ENCODE assay signal across 31 cellular contexts in genomic region chr5:136090319-136090718, GRCh38.
"Had no signal": no experiment of that assay in that cellular context is flagged by ENCODE, and none has a peak within 500 bp of the region (broad histone marks: within the 10 kb centered on the region; RNA-seq: fewer than 3 reads in every experiment).

No MANE protein-coding gene starts in this region.

- H3K27me3 ChIP-seq: adrenal gland, body of pancreas, esophagus squamous epithelium, neural progenitor cell, right atrium auricular region, stomach, suprapubic skin, tibial artery had no signal

- H3K9me3 Mint-ChIP-seq: activated CD4-positive, alpha-beta memory T cell treated with anti-CD3 and anti-CD28 coated beads for 36 hours; activated CD4-positive, alpha-beta T cell treated with anti-CD3 and anti-CD28 coated beads, Interleukin-2, amount 10 ng/mL, durations not matched to agents 24 days and 14 days; activated naive CD4-positive, alpha-beta T cell treated with anti-CD3 and anti-CD28 coated beads for 36 hours; activated naive CD8-positive, alpha-beta T cell treated with anti-CD3 and anti-CD28 coated beads for 36 hours; activated T-helper 1 cell treated with anti-CD3 and anti-CD28 coated beads, Interleukin-12 subunit alpha, Interleukin-12 subunit beta, Interleukin-2, Interleukin-4 antibody, amounts not matched to agents 30 ng/mL and 10 ng/mL and 1 ng/mL, durations not matched to agents 14 hours and 24 hours and 36 hours; naive thymus-derived CD8-positive, alpha-beta T cell; neural progenitor cell; stimulated activated naive B cell treated with anti-CD40 and anti-IgM and Interleukin-4, amounts not matched to agents 10 μg/mL and 1 μg/mL and 100 μg/mL, for 72 hours had no signal

- H3K9ac ChIP-seq: neural progenitor cell, parathyroid adenoma had no signal

- H3K4me3 ChIP-seq: adrenal gland, body of pancreas, esophagus squamous epithelium, neural progenitor cell, psoas muscle, right atrium auricular region, stomach, suprapubic skin, tibial artery had no signal

- H3K4me1 ChIP-seq: neural progenitor cell, parathyroid adenoma had no signal

- H3K9me3 ChIP-seq: adrenal gland, body of pancreas, esophagus squamous epithelium, psoas muscle, right atrium auricular region, stomach, suprapubic skin, tibial artery had no signal

- H3K36me3 ChIP-seq: adrenal gland, esophagus squamous epithelium, neural progenitor cell, right atrium auricular region, stomach, suprapubic skin, tibial artery had no signal

- FAIRE-seq: colon had no signal

- H3K27ac ChIP-seq: esophagus squamous epithelium, neural progenitor cell, parathyroid adenoma, psoas muscle, suprapubic skin, tibial artery had no signal

- DNase-seq: activated CD4-positive, alpha-beta memory T cell treated with anti-CD3 and anti-CD28 coated beads for 36 hours; activated CD4-positive, alpha-beta T cell treated with anti-CD3 and anti-CD28 coated beads, Interleukin-2, amount 10 ng/mL, durations not matched to agents 24 days and 14 days; activated CD4-positive, CD25-positive, alpha-beta regulatory T cell treated with anti-CD3 and anti-CD28 coated beads, Interleukin-2, amount 50 U/mL, for 72 hours; activated CD8-positive, alpha-beta memory T cell treated with anti-CD3 and anti-CD28 coated beads, Interleukin-2, amount 50 U/mL, for 4 hours; activated effector memory CD4-positive, alpha-beta T cell treated with anti-CD3 and anti-CD28 coated beads, Interleukin-2, amount 50 U/mL, for 16 hours; activated naive CD4-positive, alpha-beta T cell treated with anti-CD3 and anti-CD28 coated beads for 36 hours; activated naive CD8-positive, alpha-beta T cell treated with anti-CD3 and anti-CD28 coated beads for 36 hours; activated T-cell treated with anti-CD3 and anti-CD28 coated beads, Interleukin-2, amount 50 U/mL, for 1 hour; aorta; body of pancreas; esophagus squamous epithelium; foreskin melanocyte; kidney glomerular epithelial cell; left ventricle myocardium superior; naive thymus-derived CD8-positive, alpha-beta T cell; occipital lobe; psoas muscle; stimulated activated CD4-positive, alpha-beta T cell treated with anti-CD3 and anti-CD28 coated beads, Interleukin-15, amount 100 ng/mL, for 24 hours; stimulated activated CD4-positive, alpha-beta T cell treated with anti-CD3 and anti-CD28 coated beads, Interleukin-2, amount 100 ng/mL, for 24 hours; stimulated activated naive B cell treated with anti-CD40 and anti-IgM and Interleukin-4, amounts not matched to agents 10 μg/mL and 1 μg/mL and 100 μg/mL, for 72 hours; stomach; T-helper 17 cell; T1000; tibial artery had no signal

- H3K4me3 Mint-ChIP-seq: activated CD4-positive, alpha-beta memory T cell treated with anti-CD3 and anti-CD28 coated beads for 36 hours; activated CD4-positive, alpha-beta T cell treated with anti-CD3 and anti-CD28 coated beads, Interleukin-2, amount 10 ng/mL, durations not matched to agents 24 days and 14 days; activated naive CD4-positive, alpha-beta T cell treated with anti-CD3 and anti-CD28 coated beads for 36 hours; activated naive CD8-positive, alpha-beta T cell treated with anti-CD3 and anti-CD28 coated beads for 36 hours; activated T-helper 1 cell treated with anti-CD3 and anti-CD28 coated beads, Interleukin-12 subunit alpha, Interleukin-12 subunit beta, Interleukin-2, Interleukin-4 antibody, amounts not matched to agents 30 ng/mL and 10 ng/mL and 1 ng/mL, durations not matched to agents 14 hours and 24 hours and 36 hours; naive thymus-derived CD8-positive, alpha-beta T cell; neural progenitor cell; stimulated activated naive B cell treated with anti-CD40 and anti-IgM and Interleukin-4, amounts not matched to agents 10 μg/mL and 1 μg/mL and 100 μg/mL, for 72 hours; T-helper 17 cell had no signal

- H2AFZ ChIP-seq: neural progenitor cell had no signal

- H3K4me2 ChIP-seq: neural progenitor cell had no signal

- H3K36me3 Mint-ChIP-seq: activated CD4-positive, alpha-beta memory T cell treated with anti-CD3 and anti-CD28 coated beads for 36 hours; activated naive CD8-positive, alpha-beta T cell treated with anti-CD3 and anti-CD28 coated beads for 36 hours; naive thymus-derived CD8-positive, alpha-beta T cell; neural progenitor cell; stimulated activated naive B cell treated with anti-CD40 and anti-IgM and Interleukin-4, amounts not matched to agents 10 μg/mL and 1 μg/mL and 100 μg/mL, for 72 hours had no signal

- H3K4me1 Mint-ChIP-seq: activated CD4-positive, alpha-beta T cell treated with anti-CD3 and anti-CD28 coated beads, Interleukin-2, amount 10 ng/mL, durations not matched to agents 24 days and 14 days; activated naive CD8-positive, alpha-beta T cell treated with anti-CD3 and anti-CD28 coated beads for 36 hours; naive thymus-derived CD8-positive, alpha-beta T cell; neural progenitor cell; stimulated activated naive B cell treated with anti-CD40 and anti-IgM and Interleukin-4, amounts not matched to agents 10 μg/mL and 1 μg/mL and 100 μg/mL, for 72 hours had no signal

- H3K79me2 ChIP-seq: parathyroid adenoma had no signal

- H3K27ac Mint-ChIP-seq: activated CD4-positive, alpha-beta memory T cell treated with anti-CD3 and anti-CD28 coated beads for 36 hours; activated CD4-positive, alpha-beta T cell treated with anti-CD3 and anti-CD28 coated beads, Interleukin-2, amount 10 ng/mL, durations not matched to agents 24 days and 14 days; activated naive CD4-positive, alpha-beta T cell treated with anti-CD3 and anti-CD28 coated beads for 36 hours; activated naive CD8-positive, alpha-beta T cell treated with anti-CD3 and anti-CD28 coated beads for 36 hours; activated T-helper 1 cell treated with anti-CD3 and anti-CD28 coated beads, Interleukin-12 subunit alpha, Interleukin-12 subunit beta, Interleukin-2, Interleukin-4 antibody, amounts not matched to agents 30 ng/mL and 10 ng/mL and 1 ng/mL, durations not matched to agents 14 hours and 24 hours and 36 hours; naive thymus-derived CD8-positive, alpha-beta T cell; neural progenitor cell; stimulated activated naive B cell treated with anti-CD40 and anti-IgM and Interleukin-4, amounts not matched to agents 10 μg/mL and 1 μg/mL and 100 μg/mL, for 72 hours; T-helper 17 cell had no signal
